Comparison of ENCODE assay signal across 12 cellular contexts in genomic region chr22:32354360-32355351, GRCh38. TPM values are rescaled to one million over a fixed set of nuclear protein-coding genes. Genes with fewer than 3 reads are reported as not detected.
DNase-seq lines count a peak whose midpoint lies in the region; ATAC-seq, FAIRE-seq and TF ChIP-seq lines count a peak whose summit lies in the region.
"Had no signal": no experiment of that assay in that cellular context is flagged by ENCODE, and none has a peak within 500 bp of the region (broad histone marks: within the 10 kb centered on the region; RNA-seq: fewer than 3 reads in every experiment).

No MANE protein-coding gene starts in this region.

- no peaks in the 10 kb centered on the region for H3K9me1 ChIP-seq in endothelial cell of umbilical vein (replicated peaks; ENCODE audit: control insufficient read depth, extremely low read depth, insufficient read depth, low read length)

- H3K4me2 ChIP-seq in endothelial cell of umbilical vein (ENCODE audit: insufficient read depth, low read length) (peak overlapping the region; percentile 40), parathyroid adenoma (ENCODE audit: low read length) (no peak overlapping the region)

- H4K20me1 ChIP-seq in endothelial cell of umbilical vein (replicated peaks; ENCODE audit: control insufficient read depth, extremely low read depth, insufficient read depth, low read length): no peaks in the 10 kb centered on the region

- H3K9me3 ChIP-seq in endothelial cell of umbilical vein (replicated peaks; ENCODE audit: control insufficient read depth, insufficient read depth, low read length): no peaks in the 10 kb centered on the region
- no peaks in the 10 kb centered on the region for H3K9me3 ChIP-seq in parathyroid adenoma (ENCODE audit: control insufficient read depth, low read length)

- POLR2A ChIA-PET in endothelial cell of umbilical vein (lab: Charles Lee): no interaction called here

- peak overlapping the region; percentile 81 for H2AFZ ChIP-seq in endothelial cell of umbilical vein (ENCODE audit: low read depth, low read length)
- no peak overlapping the region for H2AFZ ChIP-seq in parathyroid adenoma

- no peak for ATAC-seq in HG03159 (IDR thresholded peaks at IDR 0.05; ENCODE audit: unreplicated experiment)
- ATAC-seq: activated naive CD8-positive, alpha-beta T cell treated with anti-CD3 and anti-CD28 coated beads, Interleukin-2, amount 50 U/mL, for 24 hours had no signal

- H3K79me2 ChIP-seq in endothelial cell of umbilical vein (ENCODE audit: control insufficient read depth, insufficient read depth, low read length) (peaks cover 21% of the 10 kb centered on the region), parathyroid adenoma (no peaks in the 10 kb centered on the region)

- BruUV-seq in endothelial cell of umbilical vein (replicated peaks; lab: Mats Ljungman, UMichigan): no TSS peak

- TF ChIP-seq CTCF in endothelial cell of umbilical vein (IDR thresholded peaks at IDR 0.05; ENCODE audit: extremely low read depth in 1 of 2, insufficient read depth in 1 of 2, low read depth in 1 of 2, low read length in 2 of 2) (peak in 1 of 2 donors; percentile 8), parathyroid adenoma (IDR thresholded peaks at IDR 0.05) (no peak)

- H3K27ac ChIP-seq in endothelial cell of umbilical vein (ENCODE audit: insufficient read depth, low read depth, low read length) (peak overlapping the region; percentile 80), parathyroid adenoma (no peak overlapping the region)

- CTCF ChIA-PET in endothelial cell of umbilical vein (lab: Charles Lee): interaction anchor here (0.7 kb wide), 3 partner anchors 23 to 384 kb away, joined by 3 to 4 read pairs (median 3); no protein-coding TSS in a partner anchor

- H3K4me3 ChIP-seq in endothelial cell of umbilical vein (replicated peaks in 1 of 3; ENCODE audit: insufficient read depth in 1 of 3, low read depth in 1 of 3, low read length in 3 of 3) (peak overlapping the region; percentile 37 to 67 (median 50)), parathyroid adenoma (ENCODE audit: low read depth, low read length) (peak overlapping the region; percentile 22)

- no peaks in the 10 kb centered on the region for H3K27me3 ChIP-seq in endothelial cell of umbilical vein (ENCODE audit: control insufficient read depth in 2 of 2, insufficient read depth in 2 of 2, low read length in 2 of 2)
- no peaks in the 10 kb centered on the region for H3K27me3 ChIP-seq in parathyroid adenoma (ENCODE audit: control insufficient read depth, insufficient read depth, low read length)

- H3K9ac ChIP-seq in endothelial cell of umbilical vein (replicated peaks; ENCODE audit: extremely low read depth, insufficient read depth, low read length) (peak overlapping the region; percentile 77), parathyroid adenoma (no peak overlapping the region)

- intact Hi-C loops in endothelial cell of umbilical vein (cut with micrococcal nuclease): loop anchor here (1.0 kb wide), 2 partner anchors 9 to 23 kb away; no protein-coding TSS in a partner anchor

- TF ChIP-seq POLR2A in endothelial cell of umbilical vein (IDR thresholded peaks at IDR 0.05; ENCODE audit: low read depth, low read length) (peak; percentile 77), GM12891 (IDR thresholded peaks at IDR 0.05; ENCODE audit: low read depth, low read length) (no peak)

- dilution Hi-C loops in endothelial cell of umbilical vein (cut with MboI; ENCODE audit: extremely low pct_ligation_motif_present, low sequenced_read_pairs): no loop called here

- FAIRE-seq in endothelial cell of umbilical vein (lab: Jason Lieb, UNC): peak; percentile 95
- no peak for FAIRE-seq in GM12891 (lab: Jason Lieb, UNC)

- H3K36me3 ChIP-seq in endothelial cell of umbilical vein (ENCODE audit: control insufficient read depth in 2 of 2, extremely low read depth in 1 of 2, insufficient read depth in 2 of 2, low read length in 2 of 2): no peaks in the 10 kb centered on the region
- no peaks in the 10 kb centered on the region for H3K36me3 ChIP-seq in parathyroid adenoma (ENCODE audit: control insufficient read depth, insufficient read depth, low read length)

- peaks cover 5% of the 10 kb centered on the region for H3K4me1 ChIP-seq in endothelial cell of umbilical vein (ENCODE audit: control insufficient read depth, extremely low read depth, insufficient read depth, low read length)
- no peaks in the 10 kb centered on the region for H3K4me1 ChIP-seq in parathyroid adenoma

- DNase-seq in GM04504 (ENCODE audit: low read depth) (peak; percentile 3), NCI-H69 (lab: John Stamatoyannopoulos, UW) (peak; percentile 32), endothelial cell of umbilical vein (ENCODE audit: low read depth, low spot score) (peak; percentile 90), GM12891 (ENCODE audit: insufficient read length, low spot score) (no peak), NCI-H524 (lab: John Stamatoyannopoulos, UW) (no peak)
- no peak for DNase-seq in stimulated activated CD4-positive, alpha-beta T cell treated with anti-CD3 and anti-CD28 coated beads, Interleukin-4, amount 100 ng/mL, for 1 hour
- DNase-seq: activated naive CD8-positive, alpha-beta T cell treated with anti-CD3 and anti-CD28 coated beads, Interleukin-2, amount 50 U/mL, for 24 hours; DMS79 treated with DMSO at 0.1 percent for 48 hours; Kasumi-1; nephron progenitor cell had no signal

TF ChIP-seq in endothelial cell of umbilical vein, 7 proteins besides CTCF, POLR2A, EP300 and RAD21:
- TF ChIP-seq EZH2 (IDR thresholded peaks at IDR 0.05; ENCODE audit: borderline replicate concordance, low read depth, low read length, severe bottlenecking) (no peak), MYC (IDR thresholded peaks at IDR 0.05; ENCODE audit: low read depth, low read length) (no peak), JUN (IDR thresholded peaks at IDR 0.05; ENCODE audit: borderline replicate concordance, insufficient read depth, insufficient read length, low read depth) (peak; percentile 51), POLR2AphosphoS5 (IDR thresholded peaks at IDR 0.05; ENCODE audit: insufficient read depth, low read depth, low read length) (peak; percentile 64), FOS (IDR thresholded peaks at IDR 0.05; ENCODE audit: borderline replicate concordance, insufficient read depth, low read length) (peak; percentile 21), GATA2 (IDR thresholded peaks at IDR 0.05; ENCODE audit: insufficient read depth, insufficient read length, low read depth, low read length) (no peak)
- TF ChIP-seq, protein P1, sequence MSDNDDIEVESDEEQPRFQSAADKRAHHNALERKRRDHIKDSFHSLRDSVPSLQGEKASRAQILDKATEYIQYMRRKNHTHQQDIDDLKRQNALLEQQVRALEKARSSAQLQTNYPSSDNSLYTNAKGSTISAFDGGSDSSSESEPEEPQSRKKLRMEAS (IDR thresholded peaks at IDR 0.05; ENCODE audit: insufficient read depth, insufficient read length): no peak

TF ChIP-seq in GM12891, 5 proteins besides CTCF, POLR2A, EP300 and RAD21:
- no peak for TF ChIP-seq TAF1 (IDR thresholded peaks at IDR 0.05; ENCODE audit: low read depth, low read length)
- TF ChIP-seq POU2F2 (IDR thresholded peaks at IDR 0.05; ENCODE audit: low read depth, low read length): no peak
- TF ChIP-seq POLR2AphosphoS5 (IDR thresholded peaks at IDR 0.05; ENCODE audit: low read depth, low read length): no peak

RNA-seq across cellular contexts. Expression of gene RFPL3, which starts 3.0 kb away (rescaled TPM):
- not detected in 2 replicates for total RNA-seq in endothelial cell of umbilical vein
- polyA plus RNA-seq in endothelial cell of umbilical vein: not detected in 2 replicates
- not detected in 2 replicates for polyA plus RNA-seq in endothelial cell of umbilical vein (2011; cell fraction: cytosol; rRNA removed)
- polyA plus RNA-seq in endothelial cell of umbilical vein (2011; cell fraction: nucleus; rRNA removed): not detected in 2 replicates
- polyA plus RNA-seq in endothelial cell of umbilical vein (2012): not detected in 2 replicates
- not detected in 2 replicates for polyA minus RNA-seq in endothelial cell of umbilical vein
- not detected for polyA minus RNA-seq in endothelial cell of umbilical vein (2011; cell fraction: cytosol; rRNA and poly(A)+ RNA removed)
- polyA minus RNA-seq in endothelial cell of umbilical vein (2011; cell fraction: nucleus; rRNA and poly(A)+ RNA removed): not detected in 2 replicates
- not detected for polyA plus RNA-seq in GM12891 (2012; ENCODE audit: low read depth, missing spikeins)

RNA-seq across cellular contexts. Expression of gene RTCB, which starts 57.4 kb away (rescaled TPM):
- total RNA-seq in endothelial cell of umbilical vein: 97.4 and 98.7 TPM in 2 replicates
- 85.2 and 100 TPM in 2 replicates for polyA plus RNA-seq in endothelial cell of umbilical vein
- polyA plus RNA-seq in endothelial cell of umbilical vein (2011; cell fraction: cytosol; rRNA removed): 121 and 141 TPM in 2 replicates
- polyA plus RNA-seq in endothelial cell of umbilical vein (2011; cell fraction: nucleus; rRNA removed): 102 and 139 TPM in 2 replicates
- 80.4 and 111 TPM in 2 replicates for polyA plus RNA-seq in endothelial cell of umbilical vein (2012)
- polyA minus RNA-seq in endothelial cell of umbilical vein: 129 and 130 TPM in 2 replicates
- polyA minus RNA-seq in endothelial cell of umbilical vein (2011; cell fraction: cytosol; rRNA and poly(A)+ RNA removed): 28.2 TPM
- polyA minus RNA-seq in endothelial cell of umbilical vein (2011; cell fraction: nucleus; rRNA and poly(A)+ RNA removed): 36.4 and 52.2 TPM in 2 replicates
- polyA plus RNA-seq in GM12891 (2012; ENCODE audit: low read depth, missing spikeins): 84.4 TPM

Comparison
In these comparisons a context has a peak if more than half of its experiments do, and no peak if none do; other contexts are left out.
1. DNase-seq: peak in GM04504 (single experiment), NCI-H69 (single experiment) and endothelial cell of umbilical vein (single experiment); none in stimulated activated CD4-positive, alpha-beta T cell treated with anti-CD3 and anti-CD28 coated beads, Interleukin-4, amount 100 ng/mL, for 1 hour (single experiment), GM12891 (single experiment) and NCI-H524 (0 of 2).